ENCODE assay signal across 20 cellular contexts in genomic region chr7:75854233-75854632, GRCh38. TPM values are rescaled to one million over a fixed set of nuclear protein-coding genes. Genes with fewer than 3 reads are reported as not detected.
DNase-seq lines count a peak whose midpoint lies in the region; ATAC-seq, FAIRE-seq and TF ChIP-seq lines count a peak whose summit lies in the region.
"Had no signal": no experiment of that assay in that cellular context is flagged by ENCODE, and none has a peak within 500 bp of the region (broad histone marks: within the 10 kb centered on the region; RNA-seq: fewer than 3 reads in every experiment).

No MANE protein-coding gene starts in this region.

- CTCF ChIA-PET in IMR-90 (lab: Yijun Ruan, JAX) (no interaction called here), K562 (lab: Yijun Ruan, JAX; ENCODE audit: low intra/inter-chr PET ratio) (no interaction called here)

- no peak overlapping the region for H3K23ac ChIP-seq in IMR-90 (ENCODE audit: low read depth, low read length)

- H4K5ac ChIP-seq in IMR-90 (ENCODE audit: low read depth, low read length), result no peak overlapping the region

- intact Hi-C loops in IMR-90 (cut with micrococcal nuclease) (no loop called here), K562 (cut with micrococcal nuclease) (no loop called here), lower lobe of right lung (cut with DNase I) (no loop called here)

- no peak overlapping the region for H3K18ac ChIP-seq in IMR-90 (ENCODE audit: low read depth, low read length)

- TF ChIP-seq RAD21 in IMR-90 (IDR thresholded peaks at IDR 0.05; ENCODE audit: low read length) (no peak), K562 (CRISPR knock-in tag; conservative IDR thresholded peaks at IDR 0.05 in 1 of 2, IDR thresholded peaks at IDR 0.05 in 1 of 2) (no peak)

- H3K9me3 ChIP-seq in IMR-90 (ENCODE audit: control insufficient read depth, insufficient read depth, low read length) (no peaks in the 10 kb centered on the region), K562 (replicated peaks; ENCODE audit: control insufficient read depth, insufficient read depth, low read depth, low read length) (no peaks in the 10 kb centered on the region), lower lobe of right lung (no peaks in the 10 kb centered on the region)
- H3K9me3 ChIP-seq: colonic mucosa, thyroid gland had no signal

- H4K20me1 ChIP-seq in IMR-90 (ENCODE audit: insufficient read depth, low read length) (no peaks in the 10 kb centered on the region), K562 (replicated peaks; ENCODE audit: control insufficient read depth, insufficient read depth, low read length) (no peaks in the 10 kb centered on the region)

- TF ChIP-seq POLR2A in IMR-90 (IDR thresholded peaks at IDR 0.05; ENCODE audit: low read depth, low read length) (no peak), K562 (conservative IDR thresholded peaks at IDR 0.05) (no peak)

- H2AK5ac ChIP-seq in IMR-90 (ENCODE audit: low read depth, low read length), result no peak overlapping the region

- H4K8ac ChIP-seq in IMR-90 (ENCODE audit: low read depth in 2 of 2, low read length in 2 of 2), result no peak overlapping the region

- H3K79me2 ChIP-seq in K562 (ENCODE audit: control insufficient read depth, insufficient read depth, low read length), result no peaks in the 10 kb centered on the region

- no peak for FAIRE-seq in K562 (lab: Jason Lieb, UNC)
- FAIRE-seq: GM12878 had no signal

- H3K4ac ChIP-seq in IMR-90 (ENCODE audit: low read depth, low read length), result no peak overlapping the region

- no peak overlapping the region for H3K9ac ChIP-seq in IMR-90 (ENCODE audit: low read depth, low read length)
- H3K9ac ChIP-seq in K562 (ENCODE audit: insufficient read depth in 1 of 2, low read depth in 2 of 2, low read length in 2 of 2), result no peak overlapping the region

- peak; percentile 69 for ATAC-seq in IMR-90 (ENCODE audit: low read depth)
- ATAC-seq in K562, result no peak
- peak; percentile 25 to 50 for ATAC-seq in lower lobe of right lung
- no peak for ATAC-seq in GM19455 (IDR thresholded peaks at IDR 0.05; ENCODE audit: unreplicated experiment)
- no peak for ATAC-seq in HG03108 (IDR thresholded peaks at IDR 0.05; ENCODE audit: unreplicated experiment)
- ATAC-seq: GM12878; stimulated activated naive B cell treated with anti-CD40 and anti-IgM and Interleukin-4, amounts not matched to agents 10 μg/mL and 1 μg/mL and 100 μg/mL, for 72 hours had no signal

- TF ChIP-seq CTCF in AG10803 (conservative IDR thresholded peaks at IDR 0.05; ENCODE audit: low read length), result no peak
- TF ChIP-seq CTCF in IMR-90 (conservative IDR thresholded peaks at IDR 0.05; ENCODE audit: low read depth, low read length), result no peak
- no peak for TF ChIP-seq CTCF in K562 (IDR thresholded peaks at IDR 0.05 in 2 of 3, conservative IDR thresholded peaks at IDR 0.05 in 1 of 3; ENCODE audit: insufficient read depth in 2 of 3, low read depth in 1 of 3, low read length in 3 of 3)
- no peak for TF ChIP-seq CTCF in lower lobe of right lung (IDR thresholded peaks at IDR 0.05)

- no CpG with 5 or more reads among the region's 5 CpGs for WGBS in IMR-90 (ENCODE audit: extremely low coverage in 2 of 2, insufficient read length in 1 of 2), 2 experiments
- WGBS in K562 (ENCODE audit: insufficient coverage, low coverage, missing lambda C conversion rate), result 67% methylated on average over 5 of the region's 5 CpGs

- no TSS peak for BruUV-seq in IMR-90 (replicated peaks; lab: Mats Ljungman, UMichigan)
- BruUV-seq in K562 (replicated peaks; lab: Mats Ljungman, UMichigan), result no TSS peak

- dilution Hi-C loops in IMR-90 (cut with HindIII; ENCODE audit: low sequenced_read_pairs, unreplicated experiment), result no loop called here

- no peak overlapping the region for H2BK20ac ChIP-seq in IMR-90 (ENCODE audit: low read depth, low read length)

- H3K27ac ChIP-seq in IMR-90 (ENCODE audit: insufficient read depth, low read length), result no peak overlapping the region
- no peak overlapping the region for H3K27ac ChIP-seq in K562 (ENCODE audit: extremely low read depth, low read depth, low read length)
- H3K27ac ChIP-seq in lower lobe of right lung, result no peak overlapping the region
- H3K27ac ChIP-seq: colonic mucosa, thyroid gland had no signal

- TF ChIP-seq EP300 in K562 (IDR thresholded peaks at IDR 0.05; ENCODE audit: low read length), result no peak

- H3K36me3 ChIP-seq in IMR-90 (ENCODE audit: control insufficient read depth, insufficient read depth, low read length) (no peaks in the 10 kb centered on the region), K562 (ENCODE audit: control insufficient read depth, insufficient read depth, low read length) (no peaks in the 10 kb centered on the region), lower lobe of right lung (no peaks in the 10 kb centered on the region)
- H3K36me3 ChIP-seq: colonic mucosa, thyroid gland had no signal

- no peak overlapping the region for H3K4me2 ChIP-seq in IMR-90 (ENCODE audit: low read depth, low read length)
- H3K4me2 ChIP-seq in K562 (ENCODE audit: insufficient read depth, low read length), result no peak overlapping the region

- H3K56ac ChIP-seq in IMR-90 (ENCODE audit: extremely low read depth, insufficient read depth, low read length), result no peak overlapping the region

- H4K91ac ChIP-seq in IMR-90 (ENCODE audit: insufficient read depth, low read depth, low read length), result no peak overlapping the region

- H3K9me1 ChIP-seq in IMR-90 (ENCODE audit: insufficient read depth, low read length), result no peaks in the 10 kb centered on the region
- H3K9me1 ChIP-seq in K562 (ENCODE audit: control insufficient read depth, insufficient read depth, low read length), result no peaks in the 10 kb centered on the region

- no peak overlapping the region for H2BK5ac ChIP-seq in IMR-90 (ENCODE audit: low read depth, low read length, poor library complexity, severe bottlenecking)

- no peak overlapping the region for H3K4me3 ChIP-seq in AG10803 (ENCODE audit: low read length)
- H3K4me3 ChIP-seq in IMR-90 (ENCODE audit: insufficient read depth, low read depth, low read length), result no peak overlapping the region
- no peak overlapping the region for H3K4me3 ChIP-seq in K562
- H3K4me3 ChIP-seq in lower lobe of right lung, result no peak overlapping the region
- H3K4me3 ChIP-seq: colonic mucosa, GM12878, thyroid gland had no signal

- H2AK9ac ChIP-seq in IMR-90 (replicated peaks; ENCODE audit: low read depth, low read length, poor library complexity), result no peak overlapping the region

- H3K27me3 ChIP-seq in IMR-90 (ENCODE audit: control insufficient read depth, insufficient read depth, low read length), result no peaks in the 10 kb centered on the region
- no peaks in the 10 kb centered on the region for H3K27me3 ChIP-seq in K562 (ENCODE audit: control insufficient read depth in 2 of 2, insufficient read depth in 2 of 2, low read length in 2 of 2)
- no peaks in the 10 kb centered on the region for H3K27me3 ChIP-seq in lower lobe of right lung (ENCODE audit: low read depth)
- H3K27me3 ChIP-seq: colonic mucosa, thyroid gland had no signal

- no peak overlapping the region for H3K14ac ChIP-seq in IMR-90 (replicated peaks; ENCODE audit: low read depth, low read length)

- H3K79me1 ChIP-seq in IMR-90 (ENCODE audit: low read depth in 1 of 2, low read length in 2 of 2), result no peaks in the 10 kb centered on the region

- no peak overlapping the region for H2AFZ ChIP-seq in IMR-90 (replicated peaks; ENCODE audit: low read length, poor library complexity)
- no peak overlapping the region for H2AFZ ChIP-seq in K562 (ENCODE audit: low read depth, low read length)

- peak; percentile 92 for DNase-seq in AG10803 (ENCODE audit: low read depth)
- peak; percentile 49 for DNase-seq in IMR-90
- DNase-seq in K562 (ENCODE audit: extremely low read depth in 1 of 4, low spot score in 3 of 4), result no peak
- DNase-seq in lower lobe of right lung, result peak; percentile 55
- DNase-seq in SHP77 (lab: John Stamatoyannopoulos, UW), result no peak
- no peak for DNase-seq in cerebellar cortex (ENCODE audit: low spot score)
- DNase-seq: activated CD4-positive, alpha-beta T cell treated with anti-CD3 and anti-CD28 coated beads, Interleukin-2, amount 50 U/mL, for 1 hour; AML-193; aorta; Caco-2; colonic mucosa; NCI-H345; NK-92 treated with Interleukin-12 subunit alpha and Interleukin-12 subunit beta, amount 100 ng/mL, for 24 hours; nucleus accumbens; RPMI8226; stimulated activated naive B cell treated with anti-CD40 and anti-IgM and Interleukin-4, amounts not matched to agents 10 μg/mL and 1 μg/mL and 100 μg/mL, for 72 hours; thyroid gland had no signal

- no peak overlapping the region for H2BK120ac ChIP-seq in IMR-90 (ENCODE audit: low read depth, low read length)

- no peak overlapping the region for H2BK15ac ChIP-seq in IMR-90 (ENCODE audit: low read depth, low read length)

- in situ Hi-C loops in IMR-90 (cut with MboI; ENCODE audit: low sequenced_read_pairs) (loop anchor here (25.0 kb wide), 1 partner anchor 283 kb away; no protein-coding TSS in a partner anchor), K562 (cut with MboI) (no loop called here)

- POLR2A ChIA-PET in IMR-90 (lab: Charles Lee; ENCODE audit: unreplicated experiment) (no interaction called here), K562 (lab: Yijun Ruan, JAX) (interaction anchor here (0.6 kb wide), 1 partner anchor 15 kb away, joined by 3 read pairs; no protein-coding TSS in a partner anchor)

- H3K4me1 ChIP-seq in IMR-90 (ENCODE audit: control insufficient read depth, insufficient read depth, low read length) (no peaks in the 10 kb centered on the region), K562 (replicated peaks in 1 of 2; ENCODE audit: control insufficient read depth in 2 of 2, insufficient read depth in 2 of 2, low read length in 2 of 2) (no peaks in the 10 kb centered on the region), lower lobe of right lung (no peaks in the 10 kb centered on the region)
- H3K4me1 ChIP-seq: Caco-2, colonic mucosa, thyroid gland had no signal

RNA-seq across cellular contexts. Expression of gene RHBDD2, which starts 24.6 kb away (rescaled TPM):
- total RNA-seq in IMR-90 (2012; rRNA removed) (9.7 and 10.8 TPM in 2 replicates), K562 (2014; rRNA removed) (22.3 and 29.1 TPM in 2 replicates), K562 (2014; rRNA removed; fragmentation: Illumina TruSeq; extraction: Trizol) (11.0 and 11.8 TPM in 2 replicates), K562 (2015; rRNA removed; fragmentation: Illumina TruSeq; extraction: Trizol) (14.5 and 14.9 TPM in 2 replicates), K562 (2021) (33.6 and 36.7 TPM in 2 replicates), lower lobe of right lung (72.5 TPM)
- polyA plus RNA-seq in IMR-90 (2012; rRNA removed) (42.4 and 47.5 TPM in 2 replicates), K562 (2011; rRNA removed) (17.9 and 33.4 TPM in 2 replicates), K562 (2014; fragmentation: Illumina TruSeq; extraction: Trizol) (23.8 and 45.5 TPM in 2 replicates), K562 (2014; fragmentation: Nextera tagmentation; extraction: Ambion mirVana) (1 to 10 TPM; 3.3 to 5.4 TPM), K562 (2014; rRNA removed) (20.1 and 20.9 TPM in 2 replicates)
- 41.1 and 59.7 TPM in 2 replicates for polyA plus RNA-seq in IMR-90 (2012; cell fraction: cytosol; rRNA removed)
- 54.6 and 103 TPM in 2 replicates for polyA plus RNA-seq in IMR-90 (2012; cell fraction: nucleus; rRNA removed; ENCODE audit: low replicate concordance)
- 22.0 and 61.8 TPM in 2 replicates for total RNA-seq in K562 (2011; cell fraction: chromatin; rRNA removed; ENCODE audit: low replicate concordance)
- total RNA-seq in K562 (2011; cell fraction: nucleolus; rRNA removed), result 61.1 and 68.0 TPM in 2 replicates
- total RNA-seq in K562 (2011; cell fraction: nucleoplasm; rRNA removed), result 53.5 and 72.0 TPM in 2 replicates
- 31.3 and 72.7 TPM in 2 replicates for polyA plus RNA-seq in K562 (2011; cell fraction: cytosol; rRNA removed)
- polyA plus RNA-seq in K562 (2011; cell fraction: nucleus; rRNA removed), result 19.7 and 50.0 TPM in 2 replicates
- polyA plus RNA-seq in K562 (2012), result 37.9 and 107 TPM in 2 replicates
- polyA minus RNA-seq in K562 (2011; rRNA and poly(A)+ RNA removed), result 12.8 and 15.1 TPM in 2 replicates
- 20.8 and 31.7 TPM in 2 replicates for polyA minus RNA-seq in K562 (2011; cell fraction: cytosol; rRNA and poly(A)+ RNA removed)
- 10.0 and 15.5 TPM in 2 replicates for polyA minus RNA-seq in K562 (2011; cell fraction: nucleus; rRNA and poly(A)+ RNA removed)

RNA-seq across cellular contexts. Expression of gene CCL24, which starts 40.6 kb away (rescaled TPM):
- not detected in 2 replicates for total RNA-seq in IMR-90 (2012; rRNA removed)
- not detected in 2 replicates for polyA plus RNA-seq in IMR-90 (2012; rRNA removed)
- not detected in 2 replicates for polyA plus RNA-seq in IMR-90 (2012; cell fraction: cytosol; rRNA removed)
- 0.17 and 0.21 TPM in 2 replicates for polyA plus RNA-seq in IMR-90 (2012; cell fraction: nucleus; rRNA removed; ENCODE audit: low replicate concordance)
- 2.5 TPM in 1 of 2 replicates, not detected in the other for total RNA-seq in K562 (2011; cell fraction: chromatin; rRNA removed; ENCODE audit: low replicate concordance)
- 2.9 and 3.2 TPM in 2 replicates for total RNA-seq in K562 (2011; cell fraction: nucleolus; rRNA removed)
- total RNA-seq in K562 (2011; cell fraction: nucleoplasm; rRNA removed), result 2.6 TPM in 1 of 2 replicates, not detected in the other
- 0.45 and 1.0 TPM in 2 replicates for total RNA-seq in K562 (2014; rRNA removed)
- total RNA-seq in K562 (2014; rRNA removed; fragmentation: Illumina TruSeq; extraction: Trizol), result 0.38 and 0.58 TPM in 2 replicates
- total RNA-seq in K562 (2015; rRNA removed; fragmentation: Illumina TruSeq; extraction: Trizol), result 1.8 TPM in 2 replicates
- 0.45 and 0.80 TPM in 2 replicates for total RNA-seq in K562 (2021)
- 1.1 and 3.6 TPM in 2 replicates for polyA plus RNA-seq in K562 (2011; rRNA removed)
- polyA plus RNA-seq in K562 (2011; cell fraction: cytosol; rRNA removed), result 1.7 and 10.5 TPM in 2 replicates
- 2.2 TPM in 1 of 2 replicates, not detected in the other for polyA plus RNA-seq in K562 (2011; cell fraction: nucleus; rRNA removed)
- 0.92 and 1.1 TPM in 2 replicates for polyA plus RNA-seq in K562 (2012)
- 1.0 TPM in 2 replicates for polyA plus RNA-seq in K562 (2014; fragmentation: Illumina TruSeq; extraction: Trizol)
- under 1 TPM in 1 of 2 experiments, not detected in 1; 0.85 TPM for polyA plus RNA-seq in K562 (2014; fragmentation: Nextera tagmentation; extraction: Ambion mirVana)
- 0.77 and 1.3 TPM in 2 replicates for polyA plus RNA-seq in K562 (2014; rRNA removed)
- 0.42 and 2.8 TPM in 2 replicates for polyA minus RNA-seq in K562 (2011; rRNA and poly(A)+ RNA removed)
- not detected in 2 replicates for polyA minus RNA-seq in K562 (2011; cell fraction: cytosol; rRNA and poly(A)+ RNA removed)
- polyA minus RNA-seq in K562 (2011; cell fraction: nucleus; rRNA and poly(A)+ RNA removed), result not detected in 2 replicates
- total RNA-seq in lower lobe of right lung, result 4.1 TPM
- total RNA-seq: Caco-2, GM12878, thyroid gland had no signal
- polyA plus RNA-seq: GM12878 had no signal

Comparison
In these comparisons a context has a peak if more than half of its experiments do, and no peak if none do; other contexts are left out.
1. DNase-seq: peak in AG10803 (single experiment), IMR-90 (single experiment) and lower lobe of right lung (single experiment); none in K562 (0 of 4), SHP77 (0 of 2) and cerebellar cortex (single experiment).
2. ATAC-seq: peak in IMR-90 (single experiment) and lower lobe of right lung (2 of 2); none in K562 (single experiment), GM19455 (single experiment) and HG03108 (single experiment).